ENCODE assay signal across 14 cellular contexts in genomic region chrX:24485976-24486680, GRCh38.
"Had no signal": no experiment of that assay in that cellular context is flagged by ENCODE, and none has a peak within 500 bp of the region (broad histone marks: within the 10 kb centered on the region; RNA-seq: fewer than 3 reads in every experiment).

No MANE protein-coding gene starts in this region.

- H3K9me3 Mint-ChIP-seq: T-cell had no signal

- H3K36me3 Mint-ChIP-seq: T-cell had no signal

- H3K4me3 Mint-ChIP-seq: activated CD8-positive, alpha-beta T cell treated with anti-CD3 and anti-CD28 coated beads for 36 hours; activated T-cell treated with anti-CD3 and anti-CD28 coated beads, Interleukin-2, amount 50 U/mL, for 72 hours; T-cell had no signal

- H3K27ac Mint-ChIP-seq: activated CD8-positive, alpha-beta T cell treated with anti-CD3 and anti-CD28 coated beads for 36 hours; activated T-cell treated with anti-CD3 and anti-CD28 coated beads, Interleukin-2, amount 50 U/mL, for 72 hours had no signal

- FAIRE-seq: frontal cortex, islet of Langerhans had no signal

- DNase-seq: activated CD4-positive, alpha-beta T cell treated with anti-CD3 and anti-CD28 coated beads for 4 hours; activated CD8-positive, alpha-beta T cell treated with anti-CD3 and anti-CD28 coated beads for 36 hours; activated gamma-delta T cell; activated T-cell treated with anti-CD3 and anti-CD28 coated beads, Interleukin-2, amount 50 U/mL, for 72 hours; dermis blood vessel endothelial cell; heart right ventricle; midbrain; stimulated activated CD4-positive, alpha-beta T cell treated with anti-CD3 and anti-CD28 coated beads, Interleukin-12 subunit alpha, Interleukin-12 subunit beta, amount 100 ng/mL, for 4 hours; stimulated activated CD4-positive, alpha-beta T cell treated with anti-CD3 and anti-CD28 coated beads, Interleukin-2, amount 100 ng/mL, for 24 hours; stomach; T-cell; testis had no signal

- ATAC-seq: activated CD8-positive, alpha-beta T cell treated with anti-CD3 and anti-CD28 coated beads for 36 hours; activated T-cell treated with anti-CD3 and anti-CD28 coated beads, Interleukin-2, amount 50 U/mL, for 72 hours; heart right ventricle; T-cell had no signal

- H3K27me3 Mint-ChIP-seq: activated CD8-positive, alpha-beta T cell treated with anti-CD3 and anti-CD28 coated beads for 36 hours had no signal
